ENCODE assay signal across 1 cellular context in the genomic region with DNA sequence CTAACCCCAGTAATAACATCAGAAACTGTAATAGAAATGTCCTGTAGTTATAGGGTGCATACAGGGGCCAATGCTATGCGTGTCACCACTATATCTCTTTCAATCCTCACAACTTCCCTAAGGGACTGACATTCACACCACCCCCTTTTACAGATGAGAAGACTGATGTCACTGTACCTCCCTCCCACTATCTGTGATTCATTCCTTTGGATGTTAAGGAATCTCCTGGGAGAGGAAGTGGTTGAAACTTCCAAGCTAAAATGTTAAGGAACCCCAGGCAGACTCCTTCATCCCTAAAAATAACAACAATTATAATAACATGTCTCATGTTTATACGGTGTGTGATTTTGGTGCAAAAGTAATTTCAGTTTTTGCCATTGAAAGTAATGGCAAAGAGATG.
TF ChIP-seq lines count a peak whose summit lies in the region.

No MANE protein-coding gene starts in this region.

TF ChIP-seq in SK-N-SH, 30 proteins besides CTCF, POLR2A, EP300 and RAD21 (continued from another document):
- TF ChIP-seq, protein P1, sequence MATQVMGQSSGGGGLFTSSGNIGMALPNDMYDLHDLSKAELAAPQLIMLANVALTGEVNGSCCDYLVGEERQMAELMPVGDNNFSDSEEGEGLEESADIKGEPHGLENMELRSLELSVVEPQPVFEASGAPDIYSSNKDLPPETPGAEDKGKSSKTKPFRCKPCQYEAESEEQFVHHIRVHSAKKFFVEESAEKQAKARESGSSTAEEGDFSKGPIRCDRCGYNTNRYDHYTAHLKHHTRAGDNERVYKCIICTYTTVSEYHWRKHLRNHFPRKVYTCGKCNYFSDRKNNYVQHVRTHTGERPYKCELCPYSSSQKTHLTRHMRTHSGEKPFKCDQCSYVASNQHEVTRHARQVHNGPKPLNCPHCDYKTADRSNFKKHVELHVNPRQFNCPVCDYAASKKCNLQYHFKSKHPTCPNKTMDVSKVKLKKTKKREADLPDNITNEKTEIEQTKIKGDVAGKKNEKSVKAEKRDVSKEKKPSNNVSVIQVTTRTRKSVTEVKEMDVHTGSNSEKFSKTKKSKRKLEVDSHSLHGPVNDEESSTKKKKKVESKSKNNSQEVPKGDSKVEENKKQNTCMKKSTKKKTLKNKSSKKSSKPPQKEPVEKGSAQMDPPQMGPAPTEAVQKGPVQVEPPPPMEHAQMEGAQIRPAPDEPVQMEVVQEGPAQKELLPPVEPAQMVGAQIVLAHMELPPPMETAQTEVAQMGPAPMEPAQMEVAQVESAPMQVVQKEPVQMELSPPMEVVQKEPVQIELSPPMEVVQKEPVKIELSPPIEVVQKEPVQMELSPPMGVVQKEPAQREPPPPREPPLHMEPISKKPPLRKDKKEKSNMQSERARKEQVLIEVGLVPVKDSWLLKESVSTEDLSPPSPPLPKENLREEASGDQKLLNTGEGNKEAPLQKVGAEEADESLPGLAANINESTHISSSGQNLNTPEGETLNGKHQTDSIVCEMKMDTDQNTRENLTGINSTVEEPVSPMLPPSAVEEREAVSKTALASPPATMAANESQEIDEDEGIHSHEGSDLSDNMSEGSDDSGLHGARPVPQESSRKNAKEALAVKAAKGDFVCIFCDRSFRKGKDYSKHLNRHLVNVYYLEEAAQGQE (IDR thresholded peaks at IDR 0.05; ENCODE audit: low read depth, low read length): no peak
- no peak for TF ChIP-seq GATA2 (CRISPR knock-in tag; IDR thresholded peaks at IDR 0.05)
- TF ChIP-seq, protein P2, sequence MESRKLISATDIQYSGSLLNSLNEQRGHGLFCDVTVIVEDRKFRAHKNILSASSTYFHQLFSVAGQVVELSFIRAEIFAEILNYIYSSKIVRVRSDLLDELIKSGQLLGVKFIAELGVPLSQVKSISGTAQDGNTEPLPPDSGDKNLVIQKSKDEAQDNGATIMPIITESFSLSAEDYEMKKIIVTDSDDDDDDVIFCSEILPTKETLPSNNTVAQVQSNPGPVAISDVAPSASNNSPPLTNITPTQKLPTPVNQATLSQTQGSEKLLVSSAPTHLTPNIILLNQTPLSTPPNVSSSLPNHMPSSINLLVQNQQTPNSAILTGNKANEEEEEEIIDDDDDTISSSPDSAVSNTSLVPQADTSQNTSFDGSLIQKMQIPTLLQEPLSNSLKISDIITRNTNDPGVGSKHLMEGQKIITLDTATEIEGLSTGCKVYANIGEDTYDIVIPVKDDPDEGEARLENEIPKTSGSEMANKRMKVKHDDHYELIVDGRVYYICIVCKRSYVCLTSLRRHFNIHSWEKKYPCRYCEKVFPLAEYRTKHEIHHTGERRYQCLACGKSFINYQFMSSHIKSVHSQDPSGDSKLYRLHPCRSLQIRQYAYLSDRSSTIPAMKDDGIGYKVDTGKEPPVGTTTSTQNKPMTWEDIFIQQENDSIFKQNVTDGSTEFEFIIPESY (IDR thresholded peaks at IDR 0.05; ENCODE audit: borderline replicate concordance, low read depth): no peak
- no peak for TF ChIP-seq TAF1 (IDR thresholded peaks at IDR 0.05; ENCODE audit: borderline replicate concordance, low read depth, low read length)
- TF ChIP-seq YY1 (IDR thresholded peaks at IDR 0.05; ENCODE audit: low read depth): no peak
- TF ChIP-seq POLR2AphosphoS5 (IDR thresholded peaks at IDR 0.05; ENCODE audit: low read depth, low read length): no peak
